In the genomic region with DNA sequence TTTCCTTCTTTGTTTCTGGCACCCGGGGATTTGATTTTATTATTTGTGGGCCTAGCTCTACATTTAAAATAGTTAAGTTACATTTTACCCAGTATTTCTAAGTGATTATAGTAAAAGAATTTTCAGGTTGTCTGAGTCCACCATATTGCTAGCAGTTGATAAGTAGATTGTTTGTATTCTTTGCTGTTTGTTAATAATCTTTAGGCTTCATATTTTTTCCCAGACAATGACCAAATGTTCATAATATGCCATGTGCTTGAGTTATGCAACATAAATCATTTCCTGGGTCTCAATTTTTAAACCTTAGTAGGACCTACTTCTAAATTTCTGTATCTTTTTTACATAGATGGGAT, we compare ENCODE assay signal across 17 cellular contexts.
"Had no signal": no experiment of that assay in that cellular context is flagged by ENCODE, and none has a peak within 500 bp of the region (broad histone marks: within the 10 kb centered on the region; RNA-seq: fewer than 3 reads in every experiment).

No MANE protein-coding gene starts in this region.

- H3K27me3 Mint-ChIP-seq: effector memory CD8-positive, alpha-beta T cell had no signal

- H3K4me3 ChIP-seq: cardiac muscle cell, ovary, thyroid gland had no signal

- H3K27ac ChIP-seq: cardiac muscle cell, ovary, thyroid gland, WERI-Rb-1 had no signal

- H3K9me3 Mint-ChIP-seq: effector memory CD8-positive, alpha-beta T cell had no signal

- DNase-seq: activated CD4-positive, alpha-beta T cell treated with anti-CD3 and anti-CD28 coated beads for 1 hour; activated CD8-positive, alpha-beta memory T cell treated with anti-CD3 and anti-CD28 coated beads for 24 hours; activated CD8-positive, alpha-beta memory T cell treated with anti-CD3 and anti-CD28 coated beads, Interleukin-2, amount 50 U/mL, for 48 hours; activated effector memory CD4-positive, alpha-beta T cell treated with Interleukin-2 at 50 U/mL for 16 hours; activated naive CD4-positive, alpha-beta T cell treated with anti-CD3 and anti-CD28 coated beads, Interleukin-2, amount 50 U/mL, for 16 hours; activated T-cell treated with anti-CD3 and anti-CD28 coated beads, Interleukin-2, amount 50 U/mL, for 48 hours; effector memory CD8-positive, alpha-beta T cell; hypothalamus; midbrain; ovary; stimulated activated CD4-positive, alpha-beta T cell treated with anti-CD3 and anti-CD28 coated beads, Interleukin-12 subunit alpha, Interleukin-12 subunit beta, amount 100 ng/mL, for 4 hours; stimulated activated CD4-positive, alpha-beta T cell treated with anti-CD3 and anti-CD28 coated beads, Interleukin-1b, Interleukin-23, amount 100 ng/mL, for 48 hours; stimulated activated naive CD4-positive, alpha-beta T cell treated with Interleukin-2 at 50 U/mL for 16 hours; thyroid gland; WERI-Rb-1 had no signal

- H3K27ac Mint-ChIP-seq: effector memory CD8-positive, alpha-beta T cell had no signal

- ATAC-seq: effector memory CD8-positive, alpha-beta T cell; left lobe of liver had no signal

- H3K9me3 ChIP-seq: ovary, thyroid gland had no signal

- H3K27me3 ChIP-seq: cardiac muscle cell, ovary, thyroid gland had no signal

- H3K36me3 ChIP-seq: cardiac muscle cell, ovary, thyroid gland, WERI-Rb-1 had no signal

- H3K4me1 ChIP-seq: thyroid gland had no signal
